Comparison of ENCODE assay signal across 23 cellular contexts in the genomic region with DNA sequence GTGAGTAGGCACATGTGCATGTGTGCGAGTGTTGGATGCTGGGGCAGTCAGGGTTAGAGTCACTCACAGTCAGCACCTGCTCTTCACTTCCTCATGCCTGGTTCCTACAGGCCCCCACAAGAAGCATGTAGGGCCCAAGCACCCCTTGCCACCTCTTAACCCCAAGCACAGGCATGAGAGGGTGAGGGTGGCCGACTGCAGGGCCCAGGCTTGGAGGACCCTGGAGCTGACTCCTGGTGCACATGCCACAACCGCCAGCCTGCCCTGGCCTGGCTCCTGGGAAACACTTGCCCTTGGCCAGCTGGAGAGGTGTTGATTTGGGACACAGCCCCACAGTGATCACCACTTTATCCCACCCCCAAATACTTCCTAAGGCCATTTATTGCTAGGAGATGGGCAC. TPM values are rescaled to one million over a fixed set of nuclear protein-coding genes. Genes with fewer than 3 reads are reported as not detected.
"Had no signal": no experiment of that assay in that cellular context is flagged by ENCODE, and none has a peak within 500 bp of the region (broad histone marks: within the 10 kb centered on the region; RNA-seq: fewer than 3 reads in every experiment).

No MANE protein-coding gene starts in this region.

- H3K27me3 ChIP-seq: MG63 had no signal

- H3K36me3 ChIP-seq: MG63 had no signal

- ATAC-seq: HepG2 had no signal

- DNase-seq: IMR-90, Karpas-422, KG1, MG63, NCI-H1092, NCI-H1105 treated with DMSO at 0.1 percent for 48 hours, NCI-H1417 treated with DMSO at 0.1 percent for 48 hours, NCI-H146, NCI-H1694 treated with DMSO at 0.1 percent for 48 hours, NCI-H1930, NCI-H2081, NCI-H2107, NCI-H2227 treated with DMSO at 0.1 percent for 48 hours, NCI-H526 treated with DMSO at 0.1 percent for 48 hours, NCI-H748 treated with DMSO at 0.1 percent for 48 hours, Right ventricle myocardium superior, RPMI8226, SIG-M5, SK-N-SH had no signal

- H3K9me3 ChIP-seq: MG63, SK-N-SH had no signal

- H3K9ac ChIP-seq: SK-N-SH had no signal

- H3K4me2 ChIP-seq: SK-N-SH had no signal

- H3K4me3 ChIP-seq: MG63 had no signal

RNA-seq across cellular contexts. Expression of a gene that starts 16.9 kb away (rescaled TPM):
- total RNA-seq: HepG2, HT1080, IMR-90, NCI-H460, Right ventricle myocardium superior, SK-MEL-5 had no signal
